In the genomic region with DNA sequence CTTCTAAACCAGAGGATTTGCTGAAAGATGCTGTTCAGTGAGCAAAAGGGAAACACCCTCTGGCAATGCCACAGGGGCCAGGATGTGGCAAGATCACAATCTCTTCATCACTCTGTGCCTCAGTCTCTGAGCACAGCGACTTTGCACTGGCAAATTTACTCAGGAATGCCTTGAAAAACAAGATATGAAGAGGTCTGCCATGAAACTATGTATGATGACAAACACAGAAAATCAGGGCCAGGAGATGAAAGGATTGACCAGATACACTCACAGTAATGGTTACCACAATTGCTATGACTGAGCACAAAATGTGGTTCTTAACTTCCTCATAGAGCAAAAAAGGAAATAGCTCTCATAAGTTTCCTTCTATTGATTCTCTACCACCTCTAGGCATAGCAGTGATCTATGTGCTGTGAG, we compare ENCODE assay signal across 8 cellular contexts. TPM values are rescaled to one million over a fixed set of nuclear protein-coding genes. Genes with fewer than 3 reads are reported as not detected.
DNase-seq lines count a peak whose midpoint lies in the region; ATAC-seq, FAIRE-seq and TF ChIP-seq lines count a peak whose summit lies in the region.

No MANE protein-coding gene starts in this region.

- TF ChIP-seq CTCF in spleen (IDR thresholded peaks at IDR 0.05 in 8 of 11, conservative IDR thresholded peaks at IDR 0.05 in 3 of 11), result no peak
- TF ChIP-seq CTCF in suprapubic skin (IDR thresholded peaks at IDR 0.05), result no peak

- peak overlapping the region; percentile 22 to 87 (median 74) for H3K27ac ChIP-seq in spleen
- H3K27ac ChIP-seq in suprapubic skin, result no peak overlapping the region

- peak overlapping the region in 1 of 8 donors; percentile 44 for H3K4me3 ChIP-seq in spleen
- H3K4me3 ChIP-seq in suprapubic skin, result no peak overlapping the region

- WGBS in spleen, 5 donors, result 5 to 37% (median 27%) methylated on average over 1 of the region's 1 CpG
- 77% methylated on average over 1 of the region's 1 CpG for WGBS in suprapubic skin

- TF ChIP-seq POLR2A in GM12891 (IDR thresholded peaks at IDR 0.05; ENCODE audit: low read depth, low read length) (no peak), spleen (IDR thresholded peaks at IDR 0.05) (no peak), suprapubic skin (IDR thresholded peaks at IDR 0.05) (no peak)

- peak; percentile 88 for ATAC-seq in HG02610 (IDR thresholded peaks at IDR 0.05; ENCODE audit: unreplicated experiment)

- H3K4me1 ChIP-seq in spleen (peaks cover 22 to 85% (median 51%) of the 10 kb centered on the region in 6 donors), suprapubic skin (peaks cover 3% of the 10 kb centered on the region)

- no peak for TF ChIP-seq EP300 in suprapubic skin (IDR thresholded peaks at IDR 0.05)

- intact Hi-C loops in spleen (cut with DNase I; ENCODE audit: low total_unique reads), result no loop called here

- H3K9me3 ChIP-seq in spleen (no peaks in the 10 kb centered on the region), suprapubic skin (no peaks in the 10 kb centered on the region)

- H3K36me3 ChIP-seq in spleen, result peaks cover 0 to 17% (median 0%) of the 10 kb centered on the region in 6 donors
- H3K36me3 ChIP-seq in suprapubic skin, result peaks cover 5% of the 10 kb centered on the region

- DNase-seq in GM12891 (ENCODE audit: insufficient read length, low spot score) (peak; percentile 20), NOMO-1 treated with DMSO at 0.1 percent for 48 hours (lab: John Stamatoyannopoulos, UW; ENCODE audit: unreplicated experiment) (peak; percentile 93), spleen (no peak), NCI-H2081 treated with DMSO at 0.1 percent for 48 hours (lab: John Stamatoyannopoulos, UW) (no peak), C1 segment of cervical spinal cord (lab: John Stamatoyannopoulos, UW) (no peak), suprapubic skin (ENCODE audit: low spot score in 2 of 2) (no peak)
- peak; percentile 16 to 20 for DNase-seq in activated T-helper 1 cell treated with anti-CD3 and anti-CD28 coated beads, Interleukin-2, amount 50 U/mL, for 16 hours (ENCODE audit: low read depth in 1 of 2, low spot score in 1 of 2)

- FAIRE-seq in GM12891 (lab: Jason Lieb, UNC), result peak; percentile 86

- H3K27me3 ChIP-seq in spleen (replicated peaks in 1 of 7) (no peaks in the 10 kb centered on the region), suprapubic skin (no peaks in the 10 kb centered on the region)

TF ChIP-seq in GM12891, 5 proteins besides CTCF, POLR2A, EP300 and RAD21:
- no peak for TF ChIP-seq TAF1 (IDR thresholded peaks at IDR 0.05; ENCODE audit: low read depth, low read length)
- no peak for TF ChIP-seq PAX5 (IDR thresholded peaks at IDR 0.05; ENCODE audit: insufficient read depth, low read length, severe bottlenecking)
- TF ChIP-seq SPI1 (IDR thresholded peaks at IDR 0.05; ENCODE audit: low read depth, low read length), result no peak
- no peak for TF ChIP-seq POU2F2 (IDR thresholded peaks at IDR 0.05; ENCODE audit: low read depth, low read length)
- TF ChIP-seq POLR2AphosphoS5 (IDR thresholded peaks at IDR 0.05; ENCODE audit: low read depth, low read length), result no peak

RNA-seq across cellular contexts. Expression of a gene that starts 5.8 kb away (rescaled TPM):
- 8.9 TPM for polyA plus RNA-seq in GM12891 (2012; ENCODE audit: low read depth, missing spikeins)
- total RNA-seq in spleen (10 to 100 TPM; 27.0 to 86.6 (median 41.2) TPM), suprapubic skin (10 to 100 TPM; 16.5 to 41.2 (median 19.2) TPM)
- polyA plus RNA-seq in spleen, result 10 to 100 TPM; 16.2 to 29.5 (median 16.5) TPM

RNA-seq across cellular contexts. Expression of a gene that starts 6.0 kb away (rescaled TPM):
- polyA plus RNA-seq in GM12891 (2012; ENCODE audit: low read depth, missing spikeins), result 21.6 TPM
- 10 to 100 TPM; 11.8 to 27.4 (median 18.0) TPM for total RNA-seq in spleen
- polyA plus RNA-seq in spleen, result 10 to 100 TPM; 17.8 to 31.6 (median 19.5) TPM
- 10 to 100 TPM; 24.1 to 36.4 (median 29.4) TPM for total RNA-seq in suprapubic skin

Comparison
In these comparisons a context has a peak if more than half of its experiments do, and no peak if none do; other contexts are left out.
1. DNase-seq: peak in GM12891 (single experiment), NOMO-1 treated with DMSO at 0.1 percent for 48 hours (single experiment) and activated T-helper 1 cell treated with anti-CD3 and anti-CD28 coated beads, Interleukin-2, amount 50 U/mL, for 16 hours (2 of 2); none in spleen (single experiment), NCI-H2081 treated with DMSO at 0.1 percent for 48 hours (single experiment), C1 segment of cervical spinal cord (0 of 14) and suprapubic skin (0 of 2).